ENCODE assay signal across 20 cellular contexts in genomic region chr16:54326266-54326662, GRCh38. TPM values are rescaled to one million over a fixed set of nuclear protein-coding genes. Genes with fewer than 3 reads are reported as not detected.
DNase-seq lines count a peak whose midpoint lies in the region; ATAC-seq and TF ChIP-seq lines count a peak whose summit lies in the region.
"Had no signal": no experiment of that assay in that cellular context is flagged by ENCODE, and none has a peak within 500 bp of the region (broad histone marks: within the 10 kb centered on the region; RNA-seq: fewer than 3 reads in every experiment).

No MANE protein-coding gene starts in this region.

- H3K4me3 Mint-ChIP-seq in glutamatergic neuron (ENCODE audit: unreplicated experiment) (no peak overlapping the region), nephron progenitor cell (no peak overlapping the region)
- no peak overlapping the region for H3K4me3 Mint-ChIP-seq in stimulated activated naive CD8-positive, alpha-beta T cell treated with anti-CD3 and anti-CD28 coated beads, Interleukin-15, amount 100 ng/mL, for 72 hours
- H3K4me3 Mint-ChIP-seq: activated CD8-positive, alpha-beta memory T cell treated with anti-CD3 and anti-CD28 coated beads, Interleukin-2, amount 10 ng/mL, durations not matched to agents 7 days and 5 days; activated naive CD4-positive, alpha-beta T cell treated with anti-CD3 and anti-CD28 coated beads, Interleukin-2, amount 10 ng/mL, durations not matched to agents 7 days and 5 days; CD8-positive, alpha-beta memory T cell; central memory CD8-positive, alpha-beta T cell; naive thymus-derived CD4-positive, alpha-beta T cell had no signal

- H3K27ac ChIP-seq in mesenchymal stem cell (ENCODE audit: low read length, poor library complexity, severe bottlenecking) = no peak overlapping the region
- H3K27ac ChIP-seq: A549, thyroid gland had no signal

- no peak overlapping the region for H2AK5ac ChIP-seq in mesenchymal stem cell (ENCODE audit: low read length, severe bottlenecking)

- WGBS in mesenchymal stem cell = 72% methylated on average over 3 of the region's 3 CpGs

- no peak overlapping the region for H3K4ac ChIP-seq in mesenchymal stem cell (ENCODE audit: low read depth in 1 of 2, low read length in 2 of 2)

- no peak overlapping the region for H2BK12ac ChIP-seq in mesenchymal stem cell (ENCODE audit: low read length in 2 of 2)

- no peaks in the 10 kb centered on the region for H3K79me2 ChIP-seq in Loucy (ENCODE audit: insufficient read depth, low read length)

- H3K27me3 ChIP-seq in Loucy (ENCODE audit: insufficient read depth, low read length, poor library complexity, severe bottlenecking) = no peaks in the 10 kb centered on the region
- peaks cover 7 to 15% of the 10 kb centered on the region in 2 experiments for H3K27me3 ChIP-seq in mesenchymal stem cell (ENCODE audit: control insufficient read depth in 1 of 2, insufficient read depth in 1 of 2, low read length in 2 of 2)
- H3K27me3 ChIP-seq: thyroid gland had no signal

- H3K14ac ChIP-seq in mesenchymal stem cell (ENCODE audit: low read length in 2 of 2) = no peak overlapping the region

- peaks cover 11% of the 10 kb centered on the region for H3K4me1 Mint-ChIP-seq in glutamatergic neuron (ENCODE audit: low read depth, unreplicated experiment)
- H3K4me1 Mint-ChIP-seq in stimulated activated naive CD8-positive, alpha-beta T cell treated with anti-CD3 and anti-CD28 coated beads, Interleukin-15, amount 100 ng/mL, for 72 hours = no peaks in the 10 kb centered on the region
- H3K4me1 Mint-ChIP-seq in nephron progenitor cell = peaks cover 27% of the 10 kb centered on the region
- H3K4me1 Mint-ChIP-seq: activated CD8-positive, alpha-beta memory T cell treated with anti-CD3 and anti-CD28 coated beads, Interleukin-2, amount 10 ng/mL, durations not matched to agents 7 days and 5 days; activated naive CD4-positive, alpha-beta T cell treated with anti-CD3 and anti-CD28 coated beads, Interleukin-2, amount 10 ng/mL, durations not matched to agents 7 days and 5 days; CD8-positive, alpha-beta memory T cell; central memory CD8-positive, alpha-beta T cell; naive thymus-derived CD4-positive, alpha-beta T cell had no signal

- H3K18ac ChIP-seq in mesenchymal stem cell (ENCODE audit: low read depth in 1 of 2, low read length in 2 of 2) = no peak overlapping the region

- H3K4me2 ChIP-seq in Loucy (ENCODE audit: low read depth, low read length, poor library complexity, severe bottlenecking) (peak overlapping the region; percentile 46), mesenchymal stem cell (ENCODE audit: low read length, poor library complexity, severe bottlenecking) (no peak overlapping the region)
- H3K4me2 ChIP-seq: A549 had no signal

- H3K23ac ChIP-seq in mesenchymal stem cell (ENCODE audit: low read length in 2 of 2) = no peak overlapping the region

- H3K9me2 ChIP-seq in Loucy (replicated peaks; ENCODE audit: low read depth, low read length) = no peaks in the 10 kb centered on the region

- no peak overlapping the region for H2BK15ac ChIP-seq in mesenchymal stem cell (ENCODE audit: low read depth, poor library complexity, severe bottlenecking)

- no peaks in the 10 kb centered on the region for H3K36me3 ChIP-seq in Loucy (ENCODE audit: insufficient read depth, low read length)
- H3K36me3 ChIP-seq in mesenchymal stem cell (ENCODE audit: control insufficient read depth in 1 of 2, insufficient read depth in 2 of 2, low read depth in 1 of 2, low read length in 2 of 2) = no peaks in the 10 kb centered on the region
- H3K36me3 ChIP-seq: thyroid gland had no signal

- no peaks in the 10 kb centered on the region for H3F3A ChIP-seq in Loucy (ENCODE audit: low read depth)

- H4K20me1 ChIP-seq in Loucy (ENCODE audit: insufficient read depth, low read length, poor library complexity, severe bottlenecking) = no peaks in the 10 kb centered on the region

- H2BK120ac ChIP-seq in mesenchymal stem cell (ENCODE audit: low read depth, low read length) = no peak overlapping the region

- no peak overlapping the region for H3K4me3 ChIP-seq in Loucy (ENCODE audit: low read length, poor library complexity, severe bottlenecking)
- H3K4me3 ChIP-seq in mesenchymal stem cell (ENCODE audit: insufficient read depth in 1 of 2, low read depth in 1 of 2, low read length in 2 of 2) = peak overlapping the region in 1 of 2 experiments; percentile 23
- H3K4me3 ChIP-seq: A549, thyroid gland had no signal

- DNase-seq in ACHN (peak; percentile 67), fibroblast of peridontal ligament (ENCODE audit: extremely low read depth) (peak; percentile 72), mesenchymal stem cell (peak; percentile 12), glutamatergic neuron (no peak), NCI-H2029 treated with DMSO at 0.1 percent for 48 hours (lab: John Stamatoyannopoulos, UW) (no peak), nephron progenitor cell (no peak)
- no peak for DNase-seq in stimulated activated naive CD8-positive, alpha-beta T cell treated with anti-CD3 and anti-CD28 coated beads, Interleukin-15, amount 100 ng/mL, for 72 hours
- DNase-seq: activated CD4-positive, CD25-positive, alpha-beta regulatory T cell; activated CD8-positive, alpha-beta memory T cell treated with anti-CD3 and anti-CD28 coated beads, Interleukin-2, amount 10 ng/mL, durations not matched to agents 7 days and 5 days; activated naive CD4-positive, alpha-beta T cell treated with anti-CD3 and anti-CD28 coated beads, Interleukin-2, amount 10 ng/mL, durations not matched to agents 7 days and 5 days; CD8-positive, alpha-beta memory T cell; GF-D8; hippocampal formation; naive thymus-derived CD4-positive, alpha-beta T cell; RPMI8226; stimulated activated CD8-positive, alpha-beta memory T cell treated with anti-CD3 and anti-CD28 coated beads, Interleukin-4, amount 100 ng/mL, for 48 hours; thyroid gland had no signal

- TF ChIP-seq CTCF in Loucy (conservative IDR thresholded peaks at IDR 0.05; ENCODE audit: low read length) (no peak), glutamatergic neuron (IDR thresholded peaks at IDR 0.05; ENCODE audit: partially characterized antibody, unreplicated experiment) (no peak), nephron progenitor cell (IDR thresholded peaks at IDR 0.05) (no peak)

- H3K27ac Mint-ChIP-seq in glutamatergic neuron (ENCODE audit: unreplicated experiment) = no peak overlapping the region
- H3K27ac Mint-ChIP-seq in stimulated activated naive CD8-positive, alpha-beta T cell treated with anti-CD3 and anti-CD28 coated beads, Interleukin-15, amount 100 ng/mL, for 72 hours = peak overlapping the region in 1 of 2 donors; percentile 58
- H3K27ac Mint-ChIP-seq in nephron progenitor cell = no peak overlapping the region
- H3K27ac Mint-ChIP-seq: activated CD8-positive, alpha-beta memory T cell treated with anti-CD3 and anti-CD28 coated beads, Interleukin-2, amount 10 ng/mL, durations not matched to agents 7 days and 5 days; activated naive CD4-positive, alpha-beta T cell treated with anti-CD3 and anti-CD28 coated beads, Interleukin-2, amount 10 ng/mL, durations not matched to agents 7 days and 5 days; CD8-positive, alpha-beta memory T cell; naive thymus-derived CD4-positive, alpha-beta T cell had no signal

- no peaks in the 10 kb centered on the region for H3K79me1 ChIP-seq in mesenchymal stem cell (replicated peaks; ENCODE audit: low read length, poor library complexity, severe bottlenecking)

- H3K27me3 Mint-ChIP-seq in glutamatergic neuron (ENCODE audit: unreplicated experiment) = peaks cover 1% of the 10 kb centered on the region
- peaks cover 17% of the 10 kb centered on the region for H3K27me3 Mint-ChIP-seq in stimulated activated naive CD8-positive, alpha-beta T cell treated with anti-CD3 and anti-CD28 coated beads, Interleukin-15, amount 100 ng/mL, for 72 hours
- H3K27me3 Mint-ChIP-seq in nephron progenitor cell (ENCODE audit: low read depth, poor library complexity) = peaks cover 45% of the 10 kb centered on the region

- peaks cover 3% of the 10 kb centered on the region for H3K9me3 Mint-ChIP-seq in glutamatergic neuron (ENCODE audit: unreplicated experiment)
- no peaks in the 10 kb centered on the region for H3K9me3 Mint-ChIP-seq in stimulated activated naive CD8-positive, alpha-beta T cell treated with anti-CD3 and anti-CD28 coated beads, Interleukin-15, amount 100 ng/mL, for 72 hours
- no peaks in the 10 kb centered on the region for H3K9me3 Mint-ChIP-seq in nephron progenitor cell
- H3K9me3 Mint-ChIP-seq: activated naive CD4-positive, alpha-beta T cell treated with anti-CD3 and anti-CD28 coated beads, Interleukin-2, amount 10 ng/mL, durations not matched to agents 7 days and 5 days; CD8-positive, alpha-beta memory T cell; central memory CD8-positive, alpha-beta T cell; naive thymus-derived CD4-positive, alpha-beta T cell had no signal

- H4K91ac ChIP-seq in mesenchymal stem cell (ENCODE audit: low read length) = no peak overlapping the region

- no peaks in the 10 kb centered on the region for H3K9me3 ChIP-seq in Loucy (ENCODE audit: insufficient read depth, low read depth, low read length)
- no peaks in the 10 kb centered on the region for H3K9me3 ChIP-seq in mesenchymal stem cell (ENCODE audit: control insufficient read depth, low read length)
- H3K9me3 ChIP-seq: A549, thyroid gland had no signal

- peak overlapping the region; percentile 6 for H3K9ac ChIP-seq in Loucy (ENCODE audit: low read depth, low read length, poor library complexity, severe bottlenecking)
- peak overlapping the region; percentile 47 for H3K9ac ChIP-seq in mesenchymal stem cell (ENCODE audit: low read length)

- H3K36me3 Mint-ChIP-seq in glutamatergic neuron (ENCODE audit: unreplicated experiment) (no peaks in the 10 kb centered on the region), nephron progenitor cell (ENCODE audit: low read depth) (no peaks in the 10 kb centered on the region)
- H3K36me3 Mint-ChIP-seq: activated CD8-positive, alpha-beta memory T cell treated with anti-CD3 and anti-CD28 coated beads, Interleukin-2, amount 10 ng/mL, durations not matched to agents 7 days and 5 days; activated naive CD4-positive, alpha-beta T cell treated with anti-CD3 and anti-CD28 coated beads, Interleukin-2, amount 10 ng/mL, durations not matched to agents 7 days and 5 days; CD8-positive, alpha-beta memory T cell; naive thymus-derived CD4-positive, alpha-beta T cell had no signal

- ATAC-seq in stimulated activated naive CD8-positive, alpha-beta T cell treated with anti-CD3 and anti-CD28 coated beads, Interleukin-15, amount 100 ng/mL, for 72 hours = no peak
- ATAC-seq: A549; activated CD8-positive, alpha-beta memory T cell treated with anti-CD3 and anti-CD28 coated beads, Interleukin-2, amount 10 ng/mL, durations not matched to agents 7 days and 5 days; naive thymus-derived CD4-positive, alpha-beta T cell had no signal

- H3K4me1 ChIP-seq in Loucy (ENCODE audit: insufficient read depth, low read length, poor library complexity, severe bottlenecking) (peaks cover 17% of the 10 kb centered on the region), mesenchymal stem cell (ENCODE audit: control insufficient read depth, insufficient read depth, low read depth, low read length) (peaks cover 2% of the 10 kb centered on the region)
- H3K4me1 ChIP-seq: A549 had no signal

- no peak overlapping the region for H2BK5ac ChIP-seq in mesenchymal stem cell (ENCODE audit: low read depth, low read length, poor library complexity, severe bottlenecking)

- H2AFZ ChIP-seq in Loucy (ENCODE audit: low read length) (no peak overlapping the region), mesenchymal stem cell (ENCODE audit: low read depth, low read length) (no peak overlapping the region)

- in situ Hi-C loops in ACHN (cut with HindIII; ENCODE audit: low pct_ligation_motif_present, low pct_unique_long_range_greater_than_20kb, low sequenced_read_pairs) = no loop called here

- no peak overlapping the region for H4K8ac ChIP-seq in mesenchymal stem cell (ENCODE audit: low read length)

RNA-seq across cellular contexts. Expression of gene IRX3, which starts 39.7 kb away (rescaled TPM):
- 0.18 TPM for polyA plus RNA-seq in mesenchymal stem cell (2013, experiment 1 of 2)
- 0.41 TPM for polyA plus RNA-seq in mesenchymal stem cell (2013, experiment 2 of 2)
- total RNA-seq in glutamatergic neuron (ENCODE audit: unreplicated experiment) = 13.0 TPM
- total RNA-seq: CD8-positive, alpha-beta memory T cell had no signal
- polyA plus RNA-seq: CD8-positive, alpha-beta memory T cell; naive thymus-derived CD4-positive, alpha-beta T cell had no signal

Comparison
In these comparisons a context has a peak if more than half of its experiments do, and no peak if none do; other contexts are left out.
1. DNase-seq: peak in ACHN (single experiment), fibroblast of peridontal ligament (single experiment) and mesenchymal stem cell (single experiment); none in glutamatergic neuron (single experiment), stimulated activated naive CD8-positive, alpha-beta T cell treated with anti-CD3 and anti-CD28 coated beads, Interleukin-15, amount 100 ng/mL, for 72 hours (0 of 2), NCI-H2029 treated with DMSO at 0.1 percent for 48 hours (single experiment) and nephron progenitor cell (single experiment).